In genomic region chr20:12893019-12893418, GRCh38 we compare ENCODE assay signal across 1 cellular context.
TF ChIP-seq lines count a peak whose summit lies in the region.

No MANE protein-coding gene starts in this region.

TF ChIP-seq in H1, 55 proteins besides CTCF, POLR2A, EP300 and RAD21:
- TF ChIP-seq YY1 (IDR thresholded peaks at IDR 0.05; ENCODE audit: low read depth, low read length), result no peak
- no peak for TF ChIP-seq TBP (IDR thresholded peaks at IDR 0.05; ENCODE audit: low read depth, low read length)
- TF ChIP-seq SP4 (IDR thresholded peaks at IDR 0.05; ENCODE audit: low read length), result no peak
- no peak for TF ChIP-seq RNF2 (IDR thresholded peaks at IDR 0.05; ENCODE audit: borderline replicate concordance, low read depth, low read length, missing control alignments, poor library complexity, severe bottlenecking)
- no peak for TF ChIP-seq SP1 (IDR thresholded peaks at IDR 0.05; ENCODE audit: low read depth, low read length)
- no peak for TF ChIP-seq ATF3 (IDR thresholded peaks at IDR 0.05; ENCODE audit: insufficient read depth, low read depth, low read length)
- no peak for TF ChIP-seq BRCA1 (IDR thresholded peaks at IDR 0.05; ENCODE audit: low read depth, low read length)
- no peak for TF ChIP-seq JUND (IDR thresholded peaks at IDR 0.05; ENCODE audit: low read length)
- no peak for TF ChIP-seq CBX8 (IDR thresholded peaks at IDR 0.05; ENCODE audit: borderline replicate concordance, low read depth, low read length)
- no peak for TF ChIP-seq CEBPB (IDR thresholded peaks at IDR 0.05; ENCODE audit: low read depth, low read length)
- TF ChIP-seq SRF (IDR thresholded peaks at IDR 0.05; ENCODE audit: low read depth, low read length), result no peak
- TF ChIP-seq NANOG (IDR thresholded peaks at IDR 0.05; ENCODE audit: insufficient read depth, low read depth, low read length, poor library complexity, severe bottlenecking), result no peak
- no peak for TF ChIP-seq POLR2AphosphoS5 (IDR thresholded peaks at IDR 0.05; ENCODE audit: low read depth, low read length)
- no peak for TF ChIP-seq TEAD4 (IDR thresholded peaks at IDR 0.05; ENCODE audit: low read depth, low read length)
- TF ChIP-seq ATF2 (IDR thresholded peaks at IDR 0.05; ENCODE audit: low read length), result no peak
- no peak for TF ChIP-seq EZH2 (IDR thresholded peaks at IDR 0.05; ENCODE audit: low read depth, low read length, severe bottlenecking)
- no peak for TF ChIP-seq HDAC2 (IDR thresholded peaks at IDR 0.05; ENCODE audit: borderline replicate concordance in 1 of 2, low read depth in 2 of 2, low read length in 2 of 2)
- TF ChIP-seq ZNF274 (IDR thresholded peaks at IDR 0.05; ENCODE audit: borderline replicate concordance, extremely low read depth, low read length), result no peak
- TF ChIP-seq FOSL1 (IDR thresholded peaks at IDR 0.05; ENCODE audit: insufficient read depth, low read depth, low read length), result no peak
- no peak for TF ChIP-seq CBX5 (IDR thresholded peaks at IDR 0.05; ENCODE audit: low read depth, low read length)
